9 cellular contexts compared by ENCODE assay signal in genomic region chr14:31059152-31059924, GRCh38. TPM values are rescaled to one million over a fixed set of nuclear protein-coding genes. Genes with fewer than 3 reads are reported as not detected.
DNase-seq lines count a peak whose midpoint lies in the region; ATAC-seq and TF ChIP-seq lines count a peak whose summit lies in the region.
"Had no signal": no experiment of that assay in that cellular context is flagged by ENCODE, and none has a peak within 500 bp of the region (broad histone marks: within the 10 kb centered on the region; RNA-seq: fewer than 3 reads in every experiment).

No MANE protein-coding gene starts in this region.

- H3K79me1 ChIP-seq in IMR-90 (ENCODE audit: low read depth in 1 of 2, low read length in 2 of 2): peaks cover 0 to 7% of the 10 kb centered on the region in 2 experiments; a peak in 1 of 4 replicates

- H3K23ac ChIP-seq in IMR-90 (ENCODE audit: low read depth, low read length): no peak overlapping the region

- CTCF ChIA-PET in IMR-90 (lab: Yijun Ruan, JAX): no interaction called here

- no peak overlapping the region for H3K27ac Mint-ChIP-seq in osteocyte (ENCODE audit: unreplicated experiment)

- no peaks in the 10 kb centered on the region for H3K27me3 Mint-ChIP-seq in osteocyte (ENCODE audit: unreplicated experiment)

- no peak overlapping the region for H3K56ac ChIP-seq in IMR-90 (ENCODE audit: extremely low read depth, insufficient read depth, low read length)

- in situ Hi-C loops in IMR-90 (cut with MboI; ENCODE audit: low sequenced_read_pairs) (no loop called here), astrocyte of the cerebellum (cut with HindIII; ENCODE audit: low sequenced_read_pairs) (no loop called here)

- no peak overlapping the region for H4K91ac ChIP-seq in IMR-90 (ENCODE audit: insufficient read depth, low read depth, low read length)

- POLR2A ChIA-PET in IMR-90 (lab: Charles Lee; ENCODE audit: unreplicated experiment): no interaction called here

- no CpG with 5 or more reads among the region's 1 CpG for WGBS in IMR-90 (ENCODE audit: extremely low coverage in 2 of 2, insufficient read length in 1 of 2), 2 experiments

- H3K4me3 ChIP-seq in IMR-90 (ENCODE audit: insufficient read depth, low read depth, low read length): no peak overlapping the region
- H3K4me3 ChIP-seq in astrocyte of the cerebellum (ENCODE audit: low read depth, low read length): no peak overlapping the region
- H3K4me3 ChIP-seq in kidney epithelial cell (ENCODE audit: low read depth, low read length): no peak overlapping the region
- H3K4me3 ChIP-seq: SK-N-MC had no signal

- no peak for TF ChIP-seq POLR2A in IMR-90 (IDR thresholded peaks at IDR 0.05; ENCODE audit: low read depth, low read length)

- H3K4me1 Mint-ChIP-seq in osteocyte (ENCODE audit: unreplicated experiment): no peaks in the 10 kb centered on the region

- H2BK20ac ChIP-seq in IMR-90 (ENCODE audit: low read depth, low read length): no peak overlapping the region

- H2BK15ac ChIP-seq in IMR-90 (ENCODE audit: low read depth, low read length): no peak overlapping the region

- H2BK5ac ChIP-seq in IMR-90 (ENCODE audit: low read depth, low read length, poor library complexity, severe bottlenecking): peak overlapping the region; percentile 27

- H3K18ac ChIP-seq in IMR-90 (ENCODE audit: low read depth, low read length): no peak overlapping the region

- H3K4me1 ChIP-seq in IMR-90 (ENCODE audit: control insufficient read depth, insufficient read depth, low read length): peaks cover 6% of the 10 kb centered on the region

- H4K8ac ChIP-seq in IMR-90 (ENCODE audit: low read depth in 2 of 2, low read length in 2 of 2): no peak overlapping the region

- no peaks in the 10 kb centered on the region for H4K20me1 ChIP-seq in IMR-90 (ENCODE audit: insufficient read depth, low read length)

- H4K5ac ChIP-seq in IMR-90 (ENCODE audit: low read depth, low read length): no peak overlapping the region

- no peak overlapping the region for H3K9ac ChIP-seq in IMR-90 (ENCODE audit: low read depth, low read length)

- TF ChIP-seq RAD21 in IMR-90 (IDR thresholded peaks at IDR 0.05; ENCODE audit: low read length): no peak

- ATAC-seq in IMR-90 (ENCODE audit: low read depth): peak; percentile 93
- no peak for ATAC-seq in GM18909 (IDR thresholded peaks at IDR 0.05; ENCODE audit: poor library complexity, unreplicated experiment)

- H2BK120ac ChIP-seq in IMR-90 (ENCODE audit: low read depth, low read length): no peak overlapping the region

- H3K9me3 ChIP-seq in IMR-90 (ENCODE audit: control insufficient read depth, insufficient read depth, low read length): no peaks in the 10 kb centered on the region

- H2AFZ ChIP-seq in IMR-90 (replicated peaks; ENCODE audit: low read length, poor library complexity): peak overlapping the region; percentile 52

- H3K4me3 Mint-ChIP-seq in osteocyte (ENCODE audit: unreplicated experiment): no peak overlapping the region

- peak; percentile 41 for DNase-seq in AG08395 (ENCODE audit: low spot score)
- peak; percentile 87 for DNase-seq in IMR-90
- DNase-seq in astrocyte of the cerebellum (ENCODE audit: low read depth): peak; percentile 70
- peak; percentile 75 for DNase-seq in kidney epithelial cell (ENCODE audit: low read depth)
- no peak for DNase-seq in NCI-H1092 (lab: John Stamatoyannopoulos, UW)
- DNase-seq in osteocyte (ENCODE audit: extremely low spot score, unreplicated experiment): no peak
- DNase-seq in hypothalamus (lab: John Stamatoyannopoulos, UW): no peak

- no peak overlapping the region for H2AK9ac ChIP-seq in IMR-90 (replicated peaks; ENCODE audit: low read depth, low read length, poor library complexity)

- H2AK5ac ChIP-seq in IMR-90 (ENCODE audit: low read depth, low read length): no peak overlapping the region

- H3K9me1 ChIP-seq in IMR-90 (ENCODE audit: insufficient read depth, low read length): no peaks in the 10 kb centered on the region

- H3K36me3 Mint-ChIP-seq in osteocyte (ENCODE audit: unreplicated experiment): no peaks in the 10 kb centered on the region

- no peaks in the 10 kb centered on the region for H3K36me3 ChIP-seq in IMR-90 (ENCODE audit: control insufficient read depth, insufficient read depth, low read length)
- no peaks in the 10 kb centered on the region for H3K36me3 ChIP-seq in kidney epithelial cell (ENCODE audit: control insufficient read depth, insufficient read depth, low read length)

- no peak overlapping the region for H3K27ac ChIP-seq in IMR-90 (ENCODE audit: insufficient read depth, low read length)
- H3K27ac ChIP-seq: SK-N-MC had no signal

- TF ChIP-seq CTCF in IMR-90 (conservative IDR thresholded peaks at IDR 0.05; ENCODE audit: low read depth, low read length) (no peak), astrocyte of the cerebellum (IDR thresholded peaks at IDR 0.05; ENCODE audit: low read depth, low read length, missing control alignments) (no peak), kidney epithelial cell (IDR thresholded peaks at IDR 0.05; ENCODE audit: insufficient read depth, low read length, poor library complexity, severe bottlenecking) (no peak), osteocyte (IDR thresholded peaks at IDR 0.05) (no peak)

- dilution Hi-C loops in IMR-90 (cut with HindIII; ENCODE audit: low sequenced_read_pairs, unreplicated experiment): no loop called here

- no peak overlapping the region for H3K14ac ChIP-seq in IMR-90 (replicated peaks; ENCODE audit: low read depth, low read length)

- no peaks in the 10 kb centered on the region for H3K9me3 Mint-ChIP-seq in osteocyte (ENCODE audit: unreplicated experiment)

- no TSS peak for BruUV-seq in IMR-90 (replicated peaks; lab: Mats Ljungman, UMichigan)

- H3K4me2 ChIP-seq in IMR-90 (ENCODE audit: low read depth, low read length): no peak overlapping the region

- H3K4ac ChIP-seq in IMR-90 (ENCODE audit: low read depth, low read length): no peak overlapping the region

- intact Hi-C loops in IMR-90 (cut with micrococcal nuclease): loop anchor here (2.0 kb wide), 1 partner anchor 33 kb away; the partner anchor contains the start of gene STRN3

- H3K27me3 ChIP-seq in IMR-90 (ENCODE audit: control insufficient read depth, insufficient read depth, low read length) (no peaks in the 10 kb centered on the region), kidney epithelial cell (ENCODE audit: control insufficient read depth, insufficient read depth, low read length) (no peaks in the 10 kb centered on the region)

TF ChIP-seq in IMR-90, 13 proteins besides CTCF, POLR2A, EP300 and RAD21:
- TF ChIP-seq RCOR1 (IDR thresholded peaks at IDR 0.05; ENCODE audit: insufficient replicate concordance, low read length) (peak; percentile 62), BHLHE40 (IDR thresholded peaks at IDR 0.05; ENCODE audit: low read depth, low read length) (no peak), CEBPB (IDR thresholded peaks at IDR 0.05; ENCODE audit: low read depth, low read length) (peak; percentile 99), NFE2L2 (IDR thresholded peaks at IDR 0.05; ENCODE audit: low read depth, low read length) (no peak), SMC3 (IDR thresholded peaks at IDR 0.05; ENCODE audit: low read depth, low read length) (no peak), ELK1 (IDR thresholded peaks at IDR 0.05; ENCODE audit: borderline replicate concordance, low read depth, low read length) (no peak), USF2 (IDR thresholded peaks at IDR 0.05; ENCODE audit: low read depth, low read length) (no peak)

RNA-seq across cellular contexts. Expression of gene STRN3, which starts 33.2 kb away (rescaled TPM):
- total RNA-seq in IMR-90 (2012; rRNA removed) (66.9 and 78.7 TPM in 2 replicates), kidney epithelial cell (30.5 and 34.2 TPM in 2 replicates), osteocyte (38.7 and 40.4 TPM in 2 replicates)
- 8.3 and 10.8 TPM in 2 replicates for polyA plus RNA-seq in IMR-90 (2012; rRNA removed)
- polyA plus RNA-seq in IMR-90 (2012; cell fraction: cytosol; rRNA removed): 1.9 and 2.4 TPM in 2 replicates
- 3.3 and 21.0 TPM in 2 replicates for polyA plus RNA-seq in IMR-90 (2012; cell fraction: nucleus; rRNA removed; ENCODE audit: low replicate concordance)

RNA-seq across cellular contexts. Expression of gene AP4S1, which starts 33.9 kb away (rescaled TPM):
- total RNA-seq in IMR-90 (2012; rRNA removed) (4.5 and 5.8 TPM in 2 replicates), kidney epithelial cell (5.5 and 16.0 TPM in 2 replicates), osteocyte (5.2 and 6.3 TPM in 2 replicates)
- 2.5 and 2.7 TPM in 2 replicates for polyA plus RNA-seq in IMR-90 (2012; rRNA removed)
- 0.98 and 1.5 TPM in 2 replicates for polyA plus RNA-seq in IMR-90 (2012; cell fraction: cytosol; rRNA removed)
- polyA plus RNA-seq in IMR-90 (2012; cell fraction: nucleus; rRNA removed; ENCODE audit: low replicate concordance): 1.9 and 4.1 TPM in 2 replicates

Comparison
In these comparisons a context has a peak if more than half of its experiments do, and no peak if none do; other contexts are left out.
1. DNase-seq: peak in AG08395 (single experiment), IMR-90 (single experiment), astrocyte of the cerebellum (single experiment) and kidney epithelial cell (single experiment); none in NCI-H1092 (single experiment), osteocyte (single experiment) and hypothalamus (0 of 51).